In genomic region chr18:36831139-36831538, GRCh38 we compare ENCODE assay signal across 18 cellular contexts. TPM values are rescaled to one million over a fixed set of nuclear protein-coding genes. Genes with fewer than 3 reads are reported as not detected.
DNase-seq lines count a peak whose midpoint lies in the region; TF ChIP-seq lines count a peak whose summit lies in the region.
"Had no signal": no experiment of that assay in that cellular context is flagged by ENCODE, and none has a peak within 500 bp of the region (broad histone marks: within the 10 kb centered on the region; RNA-seq: fewer than 3 reads in every experiment).

No MANE protein-coding gene starts in this region.

- no peaks in the 10 kb centered on the region for H3K9me2 ChIP-seq in Loucy (replicated peaks; ENCODE audit: low read depth, low read length)
- H3K9me2 ChIP-seq in neural cell (ENCODE audit: insufficient read depth, low read length): no peaks in the 10 kb centered on the region

- TF ChIP-seq CTCF in Loucy (conservative IDR thresholded peaks at IDR 0.05; ENCODE audit: low read length) (no peak), brain microvascular endothelial cell (IDR thresholded peaks at IDR 0.05; ENCODE audit: low read depth, low read length, missing control alignments) (no peak), neural cell (IDR thresholded peaks at IDR 0.05; ENCODE audit: poor library complexity, severe bottlenecking) (no peak)

- no peak overlapping the region for H2AFZ ChIP-seq in Loucy (ENCODE audit: low read length)
- H2AFZ ChIP-seq in neural cell (ENCODE audit: low read depth, low read length): no peak overlapping the region

- peak overlapping the region; percentile 87 for H3K4me2 ChIP-seq in Loucy (ENCODE audit: low read depth, low read length, poor library complexity, severe bottlenecking)
- peak overlapping the region; percentile 13 for H3K4me2 ChIP-seq in neural cell (ENCODE audit: low read length)

- H3K9me3 ChIP-seq in Loucy (ENCODE audit: insufficient read depth, low read depth, low read length): no peaks in the 10 kb centered on the region
- no peaks in the 10 kb centered on the region for H3K9me3 ChIP-seq in neural cell (ENCODE audit: low read length)
- H3K9me3 ChIP-seq: esophagus squamous epithelium, MG63, neutrophil had no signal

- in situ Hi-C loops in brain microvascular endothelial cell (cut with HindIII; ENCODE audit: low pct_ligation_motif_present, low sequenced_read_pairs): no loop called here

- peak; percentile 77 for DNase-seq in ELR (ENCODE audit: low read depth)
- peak; percentile 33 for DNase-seq in brain microvascular endothelial cell
- DNase-seq in effector CD4-positive, alpha-beta T cell: no peak
- DNase-seq in occipital lobe (lab: John Stamatoyannopoulos, UW): no peak
- no peak for DNase-seq in glomerular visceral epithelial cell (ENCODE audit: extremely low spot score)
- DNase-seq: activated naive CD8-positive, alpha-beta T cell treated with anti-CD3 and anti-CD28 coated beads, Interleukin-2, amount 10 ng/mL, durations not matched to agents 7 days and 5 days; Calu3; esophagus squamous epithelium; left ventricle myocardium superior; MG63; NCI-H1436 treated with DMSO at 0.1 percent for 48 hours; NCI-H2171 treated with DMSO at 0.1 percent for 48 hours; NCI-H748 treated with DMSO at 0.1 percent for 48 hours; right cardiac atrium; stimulated activated naive CD4-positive, alpha-beta T cell had no signal

- H4K20me1 ChIP-seq in Loucy (ENCODE audit: insufficient read depth, low read length, poor library complexity, severe bottlenecking): no peaks in the 10 kb centered on the region
- no peaks in the 10 kb centered on the region for H4K20me1 ChIP-seq in neural cell (ENCODE audit: insufficient read depth)

- H3K27ac ChIP-seq in brain microvascular endothelial cell (peak overlapping the region; percentile 17), neural cell (ENCODE audit: low read length) (no peak overlapping the region)
- H3K27ac ChIP-seq: esophagus squamous epithelium, neutrophil had no signal

- H3K4me3 ChIP-seq in Loucy (ENCODE audit: low read length, poor library complexity, severe bottlenecking) (peak overlapping the region; percentile 99), brain microvascular endothelial cell (ENCODE audit: low read depth, low read length) (no peak overlapping the region), neural cell (ENCODE audit: low read length) (peak overlapping the region; percentile 50)
- H3K4me3 ChIP-seq: esophagus squamous epithelium, MG63 had no signal

- H3K27me3 ChIP-seq in Loucy (ENCODE audit: insufficient read depth, low read length, poor library complexity, severe bottlenecking) (no peaks in the 10 kb centered on the region), brain microvascular endothelial cell (replicated peaks) (no peaks in the 10 kb centered on the region), neural cell (ENCODE audit: insufficient read depth, low read depth, low read length) (no peaks in the 10 kb centered on the region)
- H3K27me3 ChIP-seq: esophagus squamous epithelium, MG63, neutrophil had no signal

- H3K9ac ChIP-seq in Loucy (ENCODE audit: low read depth, low read length, poor library complexity, severe bottlenecking): peak overlapping the region; percentile 26
- H3K9ac ChIP-seq in neural cell (ENCODE audit: low read length): no peak overlapping the region

- H3F3A ChIP-seq in Loucy (ENCODE audit: low read depth) (no peaks in the 10 kb centered on the region), neural cell (ENCODE audit: insufficient read depth, low read length, poor library complexity, severe bottlenecking) (no peaks in the 10 kb centered on the region)

- H3K79me2 ChIP-seq in Loucy (ENCODE audit: insufficient read depth, low read length) (peaks cover 49% of the 10 kb centered on the region), neural cell (replicated peaks; ENCODE audit: insufficient read depth, low read length) (peaks cover 15% of the 10 kb centered on the region)

- no peak for TF ChIP-seq RAD21 in neural cell (conservative IDR thresholded peaks at IDR 0.05)

- no peak for TF ChIP-seq EP300 in neural cell (conservative IDR thresholded peaks at IDR 0.05; ENCODE audit: poor library complexity, severe bottlenecking)

- H3K36me3 ChIP-seq in Loucy (ENCODE audit: insufficient read depth, low read length): no peaks in the 10 kb centered on the region
- H3K36me3 ChIP-seq in brain microvascular endothelial cell (replicated peaks): no peaks in the 10 kb centered on the region
- H3K36me3 ChIP-seq in neural cell (ENCODE audit: insufficient read depth, low read length): no peaks in the 10 kb centered on the region

- H3K4me1 ChIP-seq in Loucy (ENCODE audit: insufficient read depth, low read length, poor library complexity, severe bottlenecking): peaks cover 39% of the 10 kb centered on the region

TF ChIP-seq in neural cell, 6 proteins besides CTCF, POLR2A, EP300 and RAD21:
- no peak for TF ChIP-seq REST (IDR thresholded peaks at IDR 0.05; ENCODE audit: borderline replicate concordance)
- no peak for TF ChIP-seq MXI1 (conservative IDR thresholded peaks at IDR 0.05; ENCODE audit: poor library complexity, severe bottlenecking)
- TF ChIP-seq POLR2AphosphoS5 (IDR thresholded peaks at IDR 0.05): no peak
- no peak for TF ChIP-seq TAF1 (IDR thresholded peaks at IDR 0.05; ENCODE audit: low read depth)
- TF ChIP-seq SMC3 (conservative IDR thresholded peaks at IDR 0.05; ENCODE audit: poor library complexity): no peak
- TF ChIP-seq EZH2 (IDR thresholded peaks at IDR 0.05; ENCODE audit: borderline replicate concordance, insufficient read depth, low read length, poor library complexity, severe bottlenecking): no peak

RNA-seq across cellular contexts. Expression of gene KIAA1328, which starts 2.2 kb away (rescaled TPM):
- polyA plus RNA-seq in neural cell: 6.4 and 8.5 TPM in 2 replicates
- 29.5 and 34.6 TPM in 2 replicates for polyA minus RNA-seq in neural cell
- total RNA-seq in occipital lobe: 28.5 TPM

RNA-seq across cellular contexts. Expression of gene TPGS2, which starts 2.3 kb away (rescaled TPM):
- polyA plus RNA-seq in neural cell: 217 and 223 TPM in 2 replicates
- 148 and 178 TPM in 2 replicates for polyA minus RNA-seq in neural cell
- 101 TPM for total RNA-seq in occipital lobe

Comparison
In these comparisons a context has a peak if more than half of its experiments do, and no peak if none do; other contexts are left out.
1. DNase-seq: peak in ELR (single experiment) and brain microvascular endothelial cell (single experiment); none in effector CD4-positive, alpha-beta T cell (single experiment), occipital lobe (single experiment) and glomerular visceral epithelial cell (single experiment).